25 cellular contexts compared by ENCODE assay signal in the genomic region with DNA sequence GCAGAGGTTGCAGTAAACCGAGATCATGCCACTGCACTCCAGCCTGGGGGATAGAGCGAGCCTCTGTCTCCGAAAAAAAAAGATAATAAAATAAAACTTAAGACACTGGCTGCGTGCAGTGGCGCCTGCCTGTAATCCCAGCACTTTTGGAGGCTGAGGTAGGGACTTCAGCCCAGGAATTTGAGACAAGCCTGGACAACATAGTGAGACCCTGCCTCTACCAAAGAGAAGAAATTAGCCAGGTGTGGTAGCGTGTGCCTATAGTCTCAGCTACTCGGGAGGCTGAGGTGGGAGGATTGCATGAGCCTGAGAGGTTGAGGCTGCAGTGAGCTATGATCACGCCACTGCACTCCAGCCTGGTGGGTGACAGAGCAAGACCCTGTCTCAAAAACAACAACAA. TPM values are rescaled to one million over a fixed set of nuclear protein-coding genes. Genes with fewer than 3 reads are reported as not detected.
DNase-seq lines count a peak whose midpoint lies in the region; ATAC-seq, FAIRE-seq and TF ChIP-seq lines count a peak whose summit lies in the region.
"Had no signal": no experiment of that assay in that cellular context is flagged by ENCODE, and none has a peak within 500 bp of the region (broad histone marks: within the 10 kb centered on the region; RNA-seq: fewer than 3 reads in every experiment).

No MANE protein-coding gene starts in this region.

- peak overlapping the region; percentile 67; the same call in 1 of the 2 replicates for H3K4me2 ChIP-seq in HepG2 (ENCODE audit: low read depth, low read length)

- H3K27ac Mint-ChIP-seq in CD4-positive, alpha-beta memory T cell, result peak overlapping the region in 4 of 7 donors; percentile 22 to 77 (median 46)
- H3K27ac Mint-ChIP-seq in activated CD8-positive, alpha-beta memory T cell treated with anti-CD3 and anti-CD28 coated beads, Interleukin-2, amount 10 ng/mL, durations not matched to agents 7 days and 5 days, result no peak overlapping the region

- no peak overlapping the region for H2AFZ ChIP-seq in HepG2 (ENCODE audit: low read length)
- H2AFZ ChIP-seq: parathyroid adenoma had no signal

- peaks cover 43 to 86% (median 67%) of the 10 kb centered on the region in 4 donors for H3K4me1 Mint-ChIP-seq in CD4-positive, alpha-beta memory T cell
- peaks cover 74% of the 10 kb centered on the region for H3K4me1 Mint-ChIP-seq in activated CD8-positive, alpha-beta memory T cell treated with anti-CD3 and anti-CD28 coated beads, Interleukin-2, amount 10 ng/mL, durations not matched to agents 7 days and 5 days

- no peak overlapping the region for H3K4me3 ChIP-seq in CD4-positive, alpha-beta memory T cell (ENCODE audit: low read length in 2 of 2)
- H3K4me3 ChIP-seq in HepG2 (replicated peaks in 1 of 3; ENCODE audit: insufficient read depth in 1 of 3, low read depth in 2 of 3, low read length in 3 of 3) (no peak overlapping the region), subcutaneous abdominal adipose tissue (ENCODE audit: low read depth in 1 of 5, low read length in 5 of 5) (no peak overlapping the region)

- no TSS peak for BruUV-seq in HepG2 (replicated peaks; lab: Mats Ljungman, UMichigan)

- H3K9ac ChIP-seq in HepG2 (ENCODE audit: insufficient read depth, low read depth, low read length) (no peak overlapping the region), subcutaneous abdominal adipose tissue (ENCODE audit: low read length in 5 of 5) (no peak overlapping the region)
- H3K9ac ChIP-seq: parathyroid adenoma had no signal

- H3K27ac ChIP-seq in CD4-positive, alpha-beta memory T cell (ENCODE audit: low read depth, low read length), result no peak overlapping the region
- H3K27ac ChIP-seq in RWPE1, result peak overlapping the region; percentile 69
- H3K27ac ChIP-seq in HepG2 (ENCODE audit: extremely low read length, insufficient read depth, low read length), result no peak overlapping the region
- H3K27ac ChIP-seq in subcutaneous abdominal adipose tissue (ENCODE audit: low read depth, low read length), result peak overlapping the region; percentile 70
- H3K27ac ChIP-seq: parathyroid adenoma had no signal

- H3K4me3 Mint-ChIP-seq in CD4-positive, alpha-beta memory T cell, result no peak overlapping the region
- no peak overlapping the region for H3K4me3 Mint-ChIP-seq in activated CD8-positive, alpha-beta memory T cell treated with anti-CD3 and anti-CD28 coated beads, Interleukin-2, amount 10 ng/mL, durations not matched to agents 7 days and 5 days
- H3K4me3 Mint-ChIP-seq: activated CD4-positive, alpha-beta T cell treated with anti-CD3 and anti-CD28 coated beads for 36 hours had no signal

- DNase-seq in CD4-positive, alpha-beta memory T cell, result no peak
- DNase-seq in RWPE1 (ENCODE audit: low spot score) (no peak), HepG2 (ENCODE audit: low spot score) (no peak)
- no peak for DNase-seq in activated CD8-positive, alpha-beta memory T cell treated with anti-CD3 and anti-CD28 coated beads, Interleukin-2, amount 10 ng/mL, durations not matched to agents 7 days and 5 days
- DNase-seq: activated CD4-positive, alpha-beta T cell treated with anti-CD3 and anti-CD28 coated beads for 36 hours; AML-193; amniotic stem cell; cerebellar nuclear complex; effector memory CD8-positive, alpha-beta T cell; naive B cell; NCI-H1092; NCI-H2029; NK-92 treated with Interleukin-12 subunit alpha and Interleukin-12 subunit beta, amount 100 ng/mL, for 24 hours; small intestine; stimulated activated CD4-positive, alpha-beta T cell treated with anti-CD3 and anti-CD28 coated beads, Interleukin-4, amount 100 ng/mL, for 4 hours had no signal

- 95% methylated on average over 8 of the region's 8 CpGs for WGBS in HepG2 (ENCODE audit: low lambda C conversion rate)

- TF ChIP-seq POLR2A in HepG2 (IDR thresholded peaks at IDR 0.05; ENCODE audit: insufficient read depth in 1 of 2, low read depth in 2 of 2, low read length in 2 of 2), result no peak

- peaks cover 83% of the 10 kb centered on the region for H3K4me1 ChIP-seq in CD4-positive, alpha-beta memory T cell (ENCODE audit: insufficient read depth, low read length)
- H3K4me1 ChIP-seq in HepG2 (ENCODE audit: insufficient read depth, low read length) (peaks cover 61% of the 10 kb centered on the region), subcutaneous abdominal adipose tissue (ENCODE audit: control insufficient read depth in 5 of 5, insufficient read depth in 5 of 5, low read length in 5 of 5) (peaks cover 26 to 82% (median 77%) of the 10 kb centered on the region in 5 donors)

- no peak for TF ChIP-seq CTCF in RWPE1 (conservative IDR thresholded peaks at IDR 0.05; ENCODE audit: low read depth)
- TF ChIP-seq CTCF in HepG2 (CRISPR knock-in tag; IDR thresholded peaks at IDR 0.05), result no peak

- TF ChIP-seq EP300 in HepG2 (IDR thresholded peaks at IDR 0.05; ENCODE audit: low read depth in 2 of 2, low read length in 2 of 2) (no peak), HepG2 (CRISPR knock-in tag; IDR thresholded peaks at IDR 0.05; ENCODE audit: borderline replicate concordance) (no peak)

- peaks cover 3% of the 10 kb centered on the region; the same call in 1 of the 2 replicates for H4K20me1 ChIP-seq in HepG2 (ENCODE audit: insufficient read depth, low read length)

- no peaks in the 10 kb centered on the region for H3K79me2 ChIP-seq in HepG2 (ENCODE audit: insufficient read depth, low read length)

- ATAC-seq in HepG2, result no peak
- ATAC-seq in activated CD8-positive, alpha-beta memory T cell treated with anti-CD3 and anti-CD28 coated beads, Interleukin-2, amount 10 ng/mL, durations not matched to agents 7 days and 5 days, result no peak
- no peak for ATAC-seq in HG03571 (IDR thresholded peaks at IDR 0.05; ENCODE audit: unreplicated experiment)
- no peak for ATAC-seq in HG03095 (IDR thresholded peaks at IDR 0.05; ENCODE audit: unreplicated experiment)
- ATAC-seq: activated CD4-positive, alpha-beta T cell treated with anti-CD3 and anti-CD28 coated beads for 36 hours; effector memory CD8-positive, alpha-beta T cell had no signal

- H3K36me3 Mint-ChIP-seq in CD4-positive, alpha-beta memory T cell, result peaks cover 25 to 41% of the 10 kb centered on the region in 2 donors
- peaks cover 35% of the 10 kb centered on the region for H3K36me3 Mint-ChIP-seq in activated CD8-positive, alpha-beta memory T cell treated with anti-CD3 and anti-CD28 coated beads, Interleukin-2, amount 10 ng/mL, durations not matched to agents 7 days and 5 days

- H3K9me3 Mint-ChIP-seq in CD4-positive, alpha-beta memory T cell, result no peaks in the 10 kb centered on the region
- H3K9me3 Mint-ChIP-seq in activated CD8-positive, alpha-beta memory T cell treated with anti-CD3 and anti-CD28 coated beads, Interleukin-2, amount 10 ng/mL, durations not matched to agents 7 days and 5 days (ENCODE audit: low read depth), result no peaks in the 10 kb centered on the region
- H3K9me3 Mint-ChIP-seq: activated T-helper 2 cell treated with anti-CD3 and anti-CD28 coated beads, Interferon-gamma antibody, Interleukin-2, Interleukin-4, amounts not matched to agents 10 μg/mL and 5 μg/mL and 100 μg/mL, durations not matched to agents 14 hours and 24 hours and 36 hours; effector memory CD8-positive, alpha-beta T cell; naive B cell had no signal

- H3K27me3 ChIP-seq in CD4-positive, alpha-beta memory T cell (ENCODE audit: insufficient read depth, low read length), result no peaks in the 10 kb centered on the region
- H3K27me3 ChIP-seq in HepG2 (ENCODE audit: control insufficient read depth in 1 of 2, insufficient read depth in 2 of 2, low read length in 2 of 2) (no peaks in the 10 kb centered on the region), subcutaneous abdominal adipose tissue (ENCODE audit: control insufficient read depth in 5 of 5, insufficient read depth in 4 of 5, low read length in 5 of 5) (no peaks in the 10 kb centered on the region)

- intact Hi-C loops in CD4-positive, alpha-beta memory T cell (cut with micrococcal nuclease), result no loop called here
- intact Hi-C loops in HepG2 (cut with micrococcal nuclease; ENCODE audit: unreplicated experiment), result no loop called here

- POLR2A ChIA-PET in CD4-positive, alpha-beta memory T cell (lab: Charles Lee; ENCODE audit: partially characterized antibody), result interaction anchor here (29.0 kb wide), 1 partner anchor 21 kb away, joined by 1054 read pairs; the partner anchor contains the start of gene RARA
- POLR2A ChIA-PET in RWPE1 (lab: Yijun Ruan, JAX; ENCODE audit: low non-redundant PET), result no interaction called here
- POLR2A ChIA-PET in HepG2 (lab: Yijun Ruan, JAX), result interaction anchor here (1.0 to 3.0 kb wide), 5 partner anchors 8 to 19 kb away, joined by 4 to 11 read pairs (median 5); no protein-coding TSS in a partner anchor

- CTCF ChIA-PET in CD4-positive, alpha-beta memory T cell (lab: Charles Lee; ENCODE audit: partially characterized antibody), result interaction anchor here (0.8 to 1.7 kb wide), 4 partner anchors 8 to 33 kb away, joined by 3 to 6 read pairs (median 5); no protein-coding TSS in a partner anchor
- CTCF ChIA-PET in RWPE1 (lab: Yijun Ruan, JAX) (no interaction called here), HepG2 (lab: Yijun Ruan, JAX; ENCODE audit: low intra/inter-chr PET ratio, low total read pairs) (no interaction called here)
- CTCF ChIA-PET in activated CD8-positive, alpha-beta memory T cell treated with anti-CD3 and anti-CD28 coated beads, Interleukin-2, amount 10 ng/mL, durations not matched to agents 7 days and 5 days (lab: Charles Lee), result interaction anchor here (0.8 to 1.1 kb wide), 3 partner anchors 10 to 47 kb away, joined by 3 to 7 read pairs (median 3); no protein-coding TSS in a partner anchor

- in situ Hi-C loops in HepG2 (cut with HindIII; ENCODE audit: extremely low pct_ligation_motif_present, low pct_unique_long_range_greater_than_20kb), result no loop called here

- H3K27me3 Mint-ChIP-seq in CD4-positive, alpha-beta memory T cell, result no peaks in the 10 kb centered on the region
- no peaks in the 10 kb centered on the region for H3K27me3 Mint-ChIP-seq in activated CD8-positive, alpha-beta memory T cell treated with anti-CD3 and anti-CD28 coated beads, Interleukin-2, amount 10 ng/mL, durations not matched to agents 7 days and 5 days
- H3K27me3 Mint-ChIP-seq: activated CD4-positive, alpha-beta T cell treated with anti-CD3 and anti-CD28 coated beads for 36 hours; effector memory CD8-positive, alpha-beta T cell; naive B cell had no signal

- no peak for TF ChIP-seq RAD21 in HepG2 (CRISPR knock-in tag; IDR thresholded peaks at IDR 0.05)

- FAIRE-seq in HepG2 (lab: Jason Lieb, UNC), result no peak
- FAIRE-seq: GM18507, RCC 7860, small intestine, TTC549 had no signal

- H3K9me3 ChIP-seq in CD4-positive, alpha-beta memory T cell (ENCODE audit: control insufficient read depth in 1 of 2, low read length in 2 of 2), result no peaks in the 10 kb centered on the region
- no peaks in the 10 kb centered on the region for H3K9me3 ChIP-seq in HepG2 (ENCODE audit: low read length)
- no peaks in the 10 kb centered on the region for H3K9me3 ChIP-seq in subcutaneous abdominal adipose tissue (ENCODE audit: control insufficient read depth in 5 of 5, low read length in 5 of 5)

- H3K36me3 ChIP-seq in CD4-positive, alpha-beta memory T cell (ENCODE audit: insufficient read depth, low read length), result peaks cover 19% of the 10 kb centered on the region
- H3K36me3 ChIP-seq in HepG2 (replicated peaks in 1 of 2; ENCODE audit: control insufficient read depth in 1 of 2, insufficient read depth in 2 of 2, low read length in 2 of 2), result peaks cover 0 to 7% of the 10 kb centered on the region in 2 experiments; a peak in 2 of 5 replicates
- H3K36me3 ChIP-seq in subcutaneous abdominal adipose tissue (ENCODE audit: control insufficient read depth in 5 of 5, insufficient read depth in 5 of 5, low read length in 5 of 5), result peaks cover 0 to 19% (median 2%) of the 10 kb centered on the region in 5 donors

RNA-seq across cellular contexts. Expression of gene RARA, which starts 26.6 kb away (rescaled TPM):
- 10 to 100 TPM; 54.1 to 54.5 TPM for total RNA-seq in CD4-positive, alpha-beta memory T cell
- polyA plus RNA-seq in CD4-positive, alpha-beta memory T cell, result 10 to 100 TPM in 1 of 2 donors, 1 to 10 TPM in 1; 5.1 to 20.7 TPM
- total RNA-seq in HepG2 (2016; rRNA removed; fragmentation: Illumina TruSeq; extraction: Trizol), result 8.6 and 8.9 TPM in 2 replicates
- 3.2 and 3.7 TPM in 2 replicates for total RNA-seq in HepG2 (2016; cell fraction: cytosol; rRNA removed; fragmentation: Illumina TruSeq; extraction: Trizol; ENCODE audit: low read depth)
- total RNA-seq in HepG2 (2016; cell fraction: insoluble cytoplasmic fraction; rRNA removed; fragmentation: Illumina TruSeq; extraction: Trizol), result 6.7 and 9.5 TPM in 2 replicates
- 8.2 and 11.1 TPM in 2 replicates for total RNA-seq in HepG2 (2016; cell fraction: membrane; rRNA removed; fragmentation: Illumina TruSeq; extraction: Trizol)
- total RNA-seq in HepG2 (2016; cell fraction: nucleus; rRNA removed; fragmentation: Illumina TruSeq; extraction: Trizol), result 6.0 and 7.0 TPM in 2 replicates
- 6.0 and 6.4 TPM in 2 replicates for polyA plus RNA-seq in HepG2 (2011; rRNA removed)
- polyA plus RNA-seq in HepG2 (2011; cell fraction: cytosol; rRNA removed), result 2.2 and 3.8 TPM in 2 replicates
- 13.2 and 13.3 TPM in 2 replicates for polyA plus RNA-seq in HepG2 (2011; cell fraction: nucleus; rRNA removed)
- 15.4 and 16.1 TPM in 2 replicates for polyA plus RNA-seq in HepG2 (2012)
- 3.8 and 5.4 TPM in 2 replicates for polyA plus RNA-seq in HepG2 (2016; cell fraction: cytosol; fragmentation: Illumina TruSeq; extraction: Trizol; ENCODE audit: low read depth)
- 12.7 and 17.8 TPM in 2 replicates for polyA plus RNA-seq in HepG2 (2016; cell fraction: insoluble cytoplasmic fraction; fragmentation: Illumina TruSeq; extraction: Trizol; ENCODE audit: low read depth)
- polyA plus RNA-seq in HepG2 (2016; cell fraction: membrane; fragmentation: Illumina TruSeq; extraction: Trizol; ENCODE audit: low read depth), result 9.6 and 13.8 TPM in 2 replicates
- polyA plus RNA-seq in HepG2 (2016; cell fraction: nucleus; fragmentation: Illumina TruSeq; extraction: Trizol; ENCODE audit: insufficient read depth, low read depth), result 19.0 and 19.4 TPM in 2 replicates
- polyA minus RNA-seq in HepG2 (2011; rRNA and poly(A)+ RNA removed; ENCODE audit: low replicate concordance), result 6.4 and 11.7 TPM in 2 replicates
- polyA minus RNA-seq in HepG2 (2011; cell fraction: cytosol; rRNA and poly(A)+ RNA removed), result 6.7 and 8.2 TPM in 2 replicates
- polyA minus RNA-seq in HepG2 (2011; cell fraction: nucleus; rRNA and poly(A)+ RNA removed), result 5.2 and 6.7 TPM in 2 replicates
- 10 to 100 TPM; 29.9 to 39.5 TPM for total RNA-seq in activated CD8-positive, alpha-beta memory T cell treated with anti-CD3 and anti-CD28 coated beads, Interleukin-2, amount 10 ng/mL, durations not matched to agents 7 days and 5 days

RNA-seq across cellular contexts. Expression of gene GJD3, which starts 28.9 kb away (rescaled TPM):
- not detected for total RNA-seq in CD4-positive, alpha-beta memory T cell
- polyA plus RNA-seq in CD4-positive, alpha-beta memory T cell, result not detected
- not detected in 2 replicates for total RNA-seq in HepG2 (2016; rRNA removed; fragmentation: Illumina TruSeq; extraction: Trizol)
- total RNA-seq in HepG2 (2016; cell fraction: cytosol; rRNA removed; fragmentation: Illumina TruSeq; extraction: Trizol; ENCODE audit: low read depth), result not detected in 2 replicates
- total RNA-seq in HepG2 (2016; cell fraction: insoluble cytoplasmic fraction; rRNA removed; fragmentation: Illumina TruSeq; extraction: Trizol), result not detected in 2 replicates
- total RNA-seq in HepG2 (2016; cell fraction: membrane; rRNA removed; fragmentation: Illumina TruSeq; extraction: Trizol), result not detected in 2 replicates
- not detected in 2 replicates for total RNA-seq in HepG2 (2016; cell fraction: nucleus; rRNA removed; fragmentation: Illumina TruSeq; extraction: Trizol)
- not detected in 2 replicates for polyA plus RNA-seq in HepG2 (2011; rRNA removed)
- not detected in 2 replicates for polyA plus RNA-seq in HepG2 (2011; cell fraction: cytosol; rRNA removed)
- polyA plus RNA-seq in HepG2 (2011; cell fraction: nucleus; rRNA removed), result not detected in 2 replicates
- polyA plus RNA-seq in HepG2 (2012), result not detected in 2 replicates
- polyA plus RNA-seq in HepG2 (2016; cell fraction: cytosol; fragmentation: Illumina TruSeq; extraction: Trizol; ENCODE audit: low read depth), result not detected in 2 replicates
- polyA plus RNA-seq in HepG2 (2016; cell fraction: insoluble cytoplasmic fraction; fragmentation: Illumina TruSeq; extraction: Trizol; ENCODE audit: low read depth), result not detected in 2 replicates
- polyA plus RNA-seq in HepG2 (2016; cell fraction: membrane; fragmentation: Illumina TruSeq; extraction: Trizol; ENCODE audit: low read depth), result not detected in 2 replicates
- polyA plus RNA-seq in HepG2 (2016; cell fraction: nucleus; fragmentation: Illumina TruSeq; extraction: Trizol; ENCODE audit: insufficient read depth, low read depth), result not detected in 2 replicates
- polyA minus RNA-seq in HepG2 (2011; rRNA and poly(A)+ RNA removed; ENCODE audit: low replicate concordance), result not detected in 2 replicates
- polyA minus RNA-seq in HepG2 (2011; cell fraction: cytosol; rRNA and poly(A)+ RNA removed), result not detected in 2 replicates
- polyA minus RNA-seq in HepG2 (2011; cell fraction: nucleus; rRNA and poly(A)+ RNA removed), result not detected in 2 replicates
- not detected for total RNA-seq in activated CD8-positive, alpha-beta memory T cell treated with anti-CD3 and anti-CD28 coated beads, Interleukin-2, amount 10 ng/mL, durations not matched to agents 7 days and 5 days
- total RNA-seq: activated CD4-positive, alpha-beta T cell treated with anti-CD3 and anti-CD28 coated beads for 36 hours; LHCN-M2; NCI-H460 had no signal

RNA-seq across cellular contexts. Expression of gene CDC6, which starts 47.9 kb away (rescaled TPM):
- total RNA-seq in CD4-positive, alpha-beta memory T cell, result 1 to 10 TPM in 1 of 2 experiments, under 1 TPM in 1; 0.72 to 2.1 TPM
- polyA plus RNA-seq in CD4-positive, alpha-beta memory T cell, result under 1 TPM; 0.61 to 0.87 TPM
- 114 and 154 TPM in 2 replicates for total RNA-seq in HepG2 (2016; rRNA removed; fragmentation: Illumina TruSeq; extraction: Trizol)
- 24.3 and 27.3 TPM in 2 replicates for total RNA-seq in HepG2 (2016; cell fraction: cytosol; rRNA removed; fragmentation: Illumina TruSeq; extraction: Trizol; ENCODE audit: low read depth)
- total RNA-seq in HepG2 (2016; cell fraction: insoluble cytoplasmic fraction; rRNA removed; fragmentation: Illumina TruSeq; extraction: Trizol), result 117 and 162 TPM in 2 replicates
- 42.3 and 51.8 TPM in 2 replicates for total RNA-seq in HepG2 (2016; cell fraction: membrane; rRNA removed; fragmentation: Illumina TruSeq; extraction: Trizol)
- 89.2 and 89.6 TPM in 2 replicates for total RNA-seq in HepG2 (2016; cell fraction: nucleus; rRNA removed; fragmentation: Illumina TruSeq; extraction: Trizol)
- polyA plus RNA-seq in HepG2 (2011; rRNA removed), result 10.7 and 17.4 TPM in 2 replicates
- polyA plus RNA-seq in HepG2 (2011; cell fraction: cytosol; rRNA removed), result 6.9 and 8.8 TPM in 2 replicates
- polyA plus RNA-seq in HepG2 (2011; cell fraction: nucleus; rRNA removed), result 9.6 and 11.4 TPM in 2 replicates
- 8.4 and 23.9 TPM in 2 replicates for polyA plus RNA-seq in HepG2 (2012)
- polyA plus RNA-seq in HepG2 (2016; cell fraction: cytosol; fragmentation: Illumina TruSeq; extraction: Trizol; ENCODE audit: low read depth), result 12.0 and 14.2 TPM in 2 replicates
- polyA plus RNA-seq in HepG2 (2016; cell fraction: insoluble cytoplasmic fraction; fragmentation: Illumina TruSeq; extraction: Trizol; ENCODE audit: low read depth), result 133 and 135 TPM in 2 replicates
- polyA plus RNA-seq in HepG2 (2016; cell fraction: membrane; fragmentation: Illumina TruSeq; extraction: Trizol; ENCODE audit: low read depth), result 15.3 and 18.9 TPM in 2 replicates
- polyA plus RNA-seq in HepG2 (2016; cell fraction: nucleus; fragmentation: Illumina TruSeq; extraction: Trizol; ENCODE audit: insufficient read depth, low read depth), result 98.6 and 99.5 TPM in 2 replicates
- polyA minus RNA-seq in HepG2 (2011; rRNA and poly(A)+ RNA removed; ENCODE audit: low replicate concordance), result 8.7 and 50.8 TPM in 2 replicates
- polyA minus RNA-seq in HepG2 (2011; cell fraction: cytosol; rRNA and poly(A)+ RNA removed), result 9.4 and 10.7 TPM in 2 replicates
- 31.5 and 47.0 TPM in 2 replicates for polyA minus RNA-seq in HepG2 (2011; cell fraction: nucleus; rRNA and poly(A)+ RNA removed)
- 100 to 1,000 TPM; 109 to 111 TPM for total RNA-seq in activated CD8-positive, alpha-beta memory T cell treated with anti-CD3 and anti-CD28 coated beads, Interleukin-2, amount 10 ng/mL, durations not matched to agents 7 days and 5 days

Comparison
In these comparisons a context has a peak if more than half of its experiments do, and no peak if none do; other contexts are left out.
1. H3K27ac ChIP-seq: peak in RWPE1 (single experiment) and subcutaneous abdominal adipose tissue (single experiment); none in CD4-positive, alpha-beta memory T cell (single experiment) and HepG2 (single experiment).
2. RNA of gene CDC6, which starts 47.9 kb away (total RNA-seq): 24.3 to 162 TPM in HepG2 and 109 to 111 TPM in activated CD8-positive, alpha-beta memory T cell treated with anti-CD3 and anti-CD28 coated beads, Interleukin-2, amount 10 ng/mL, durations not matched to agents 7 days and 5 days; 0.72 to 2.1 TPM in CD4-positive, alpha-beta memory T cell; every median in the first group is over 4 times any median in the second.
3. CTCF ChIA-PET loops: an anchor here in CD4-positive, alpha-beta memory T cell (0.8 to 1.7 kb wide) and activated CD8-positive, alpha-beta memory T cell treated with anti-CD3 and anti-CD28 coated beads, Interleukin-2, amount 10 ng/mL, durations not matched to agents 7 days and 5 days (0.8 to 1.1 kb wide); none called in RWPE1 and HepG2.